Comparison of ENCODE assay signal across 2 cellular contexts in genomic region chr5:178241259-178241658, GRCh38.
TF ChIP-seq lines count a peak whose summit lies in the region.

No MANE protein-coding gene starts in this region.

TF ChIP-seq in IMR-90, 13 proteins besides CTCF, POLR2A, EP300 and RAD21:
- TF ChIP-seq MXI1 (IDR thresholded peaks at IDR 0.05; ENCODE audit: borderline replicate concordance, low read depth, low read length) (no peak), MAFK (IDR thresholded peaks at IDR 0.05; ENCODE audit: low read depth, low read length) (no peak), NFE2L2 (IDR thresholded peaks at IDR 0.05; ENCODE audit: low read depth, low read length) (no peak), RFX5 (IDR thresholded peaks at IDR 0.05; ENCODE audit: low read depth, low read length) (no peak), CHD1 (IDR thresholded peaks at IDR 0.05; ENCODE audit: low read depth, low read length) (no peak), CEBPB (IDR thresholded peaks at IDR 0.05; ENCODE audit: low read depth, low read length) (no peak), BHLHE40 (IDR thresholded peaks at IDR 0.05; ENCODE audit: low read depth, low read length) (no peak), ELK1 (IDR thresholded peaks at IDR 0.05; ENCODE audit: borderline replicate concordance, low read depth, low read length) (no peak), FOS (IDR thresholded peaks at IDR 0.05; ENCODE audit: low read depth, low read length) (no peak), USF2 (IDR thresholded peaks at IDR 0.05; ENCODE audit: low read depth, low read length) (no peak), SMC3 (IDR thresholded peaks at IDR 0.05; ENCODE audit: low read depth, low read length) (no peak), RCOR1 (IDR thresholded peaks at IDR 0.05; ENCODE audit: insufficient replicate concordance, low read length) (no peak), MAZ (IDR thresholded peaks at IDR 0.05; ENCODE audit: borderline replicate concordance, low read depth, low read length) (no peak)

TF ChIP-seq in GM12878, 131 proteins besides CTCF, POLR2A, EP300 and RAD21:
- TF ChIP-seq BHLHE40 (IDR thresholded peaks at IDR 0.05; ENCODE audit: borderline replicate concordance in 1 of 2, low read depth in 2 of 2, low read length in 1 of 2) (no peak), CBFB (IDR thresholded peaks at IDR 0.05; ENCODE audit: low read depth) (no peak), NBN (IDR thresholded peaks at IDR 0.05) (no peak), GABPA (IDR thresholded peaks at IDR 0.05; ENCODE audit: low read depth) (no peak), CBX3 (IDR thresholded peaks at IDR 0.05; ENCODE audit: borderline replicate concordance, low read depth) (no peak), CEBPB (IDR thresholded peaks at IDR 0.05; ENCODE audit: borderline replicate concordance in 1 of 2, low read depth in 2 of 2, low read length in 2 of 2) (no peak), TARDBP (IDR thresholded peaks at IDR 0.05; ENCODE audit: borderline replicate concordance) (no peak), NKRF (conservative IDR thresholded peaks at IDR 0.05) (no peak), ATF2 (IDR thresholded peaks at IDR 0.05; ENCODE audit: low read length) (no peak), CEBPZ (IDR thresholded peaks at IDR 0.05; ENCODE audit: low read depth, low read length) (no peak), RELA (IDR thresholded peaks at IDR 0.05; ENCODE audit: borderline replicate concordance, partially characterized antibody) (no peak), IRF3 (IDR thresholded peaks at IDR 0.05) (no peak), SMAD5 (IDR thresholded peaks at IDR 0.05; ENCODE audit: low read depth) (no peak), HDGF (IDR thresholded peaks at IDR 0.05) (no peak), TCF12 (IDR thresholded peaks at IDR 0.05; ENCODE audit: low read depth, low read length) (no peak), CHD2 (IDR thresholded peaks at IDR 0.05; ENCODE audit: borderline replicate concordance, low read depth, low read length) (no peak), SMARCA5 (IDR thresholded peaks at IDR 0.05) (no peak), ZNF592 (IDR thresholded peaks at IDR 0.05) (no peak)
